2 cellular contexts compared by ENCODE assay signal in the genomic region with DNA sequence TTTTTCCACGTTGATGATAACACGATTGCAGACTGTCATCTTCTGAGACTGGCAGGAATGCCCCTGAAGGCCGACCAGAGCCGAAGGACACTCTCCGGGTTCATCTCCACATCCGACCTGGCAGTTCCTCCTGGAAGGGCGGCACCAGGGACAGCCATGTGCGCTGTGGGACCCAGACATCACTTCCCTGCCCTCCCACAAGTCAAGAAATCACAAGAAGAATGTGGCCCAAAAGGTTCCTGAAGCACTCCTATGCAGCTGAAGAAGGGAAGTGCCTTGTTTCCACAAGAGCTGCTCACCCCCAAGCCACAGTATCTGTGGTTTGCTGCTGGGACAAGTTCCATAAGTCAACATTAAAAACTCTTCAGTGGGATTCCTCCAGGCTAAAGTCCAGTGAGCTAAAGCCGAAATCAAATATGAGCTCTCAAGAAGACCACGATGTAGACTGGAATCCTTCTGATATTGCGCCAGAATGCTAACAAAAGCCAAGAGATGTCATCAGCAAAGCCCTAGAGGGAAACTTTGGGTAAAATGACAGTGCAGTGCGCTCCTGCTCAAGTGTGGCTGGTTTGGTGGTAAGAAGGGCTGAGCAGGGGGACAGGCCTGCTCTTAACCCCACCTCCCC.
TF ChIP-seq lines count a peak whose summit lies in the region.

No MANE protein-coding gene starts in this region.

TF ChIP-seq in IMR-90, 13 proteins besides CTCF, POLR2A, EP300 and RAD21:
- TF ChIP-seq CEBPB (IDR thresholded peaks at IDR 0.05; ENCODE audit: low read depth, low read length), result peak; percentile 89
- no peak for TF ChIP-seq RCOR1 (IDR thresholded peaks at IDR 0.05; ENCODE audit: insufficient replicate concordance, low read length)
TF ChIP-seq in IMR-90: peak in this region for 1.

TF ChIP-seq in GM12878, 131 proteins besides CTCF, POLR2A, EP300 and RAD21:
- TF ChIP-seq NFXL1 (IDR thresholded peaks at IDR 0.05; ENCODE audit: borderline replicate concordance), result no peak
- TF ChIP-seq SPI1 (IDR thresholded peaks at IDR 0.05; ENCODE audit: borderline replicate concordance, insufficient read depth, low read depth, low read length), result peak; percentile 18; the same call in 1 of the 2 replicates
- no peak for TF ChIP-seq JUNB (IDR thresholded peaks at IDR 0.05)
